Comparison of ENCODE assay signal across 19 cellular contexts in the genomic region with DNA sequence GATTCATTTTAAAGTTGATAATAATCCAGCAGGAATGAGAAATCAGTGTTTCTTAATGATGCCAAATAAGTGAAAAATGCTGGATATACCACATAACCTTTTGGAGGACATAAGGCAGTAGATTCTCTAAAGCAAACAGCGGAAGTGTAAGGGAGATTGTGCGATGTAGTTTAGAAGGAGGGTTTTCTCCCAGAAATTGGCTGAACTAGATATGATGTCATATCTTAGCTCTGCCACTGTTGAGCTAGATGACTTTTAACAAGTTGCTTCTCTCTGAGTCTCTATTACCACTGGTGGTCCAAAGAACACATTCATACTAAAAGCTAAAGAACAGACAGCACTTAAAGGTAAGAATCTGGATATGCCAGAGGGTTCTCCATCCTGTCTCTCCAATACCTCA.
DNase-seq lines count a peak whose midpoint lies in the region; ATAC-seq, FAIRE-seq and TF ChIP-seq lines count a peak whose summit lies in the region.
"Had no signal": no experiment of that assay in that cellular context is flagged by ENCODE, and none has a peak within 500 bp of the region (broad histone marks: within the 10 kb centered on the region; RNA-seq: fewer than 3 reads in every experiment).

No MANE protein-coding gene starts in this region.

- FAIRE-seq in GM12878 (lab: Jason Lieb, UNC): no peak
- FAIRE-seq: GM19239 had no signal

- WGBS in IMR-90 (ENCODE audit: extremely low coverage in 2 of 2, insufficient read length in 1 of 2), 2 experiments: no CpG with 5 or more reads among the region's 2 CpGs
- 100% methylated on average over 2 of the region's 2 CpGs for WGBS in GM12878 (ENCODE audit: insufficient coverage, insufficient replicate concordance, low lambda C conversion rate, missing lambda C conversion rate)

- no peaks in the 10 kb centered on the region for H3K27me3 ChIP-seq in IMR-90 (ENCODE audit: control insufficient read depth, insufficient read depth, low read length)
- no peaks in the 10 kb centered on the region for H3K27me3 ChIP-seq in GM12878 (replicated peaks in 1 of 2; ENCODE audit: control insufficient read depth in 2 of 2, insufficient read depth in 2 of 2, low read length in 1 of 2)
- no peaks in the 10 kb centered on the region for H3K27me3 ChIP-seq in CD8-positive, alpha-beta T cell (ENCODE audit: insufficient read depth, low read length)
- H3K27me3 ChIP-seq: SJSA1 had no signal

- dilution Hi-C loops in IMR-90 (cut with HindIII; ENCODE audit: low sequenced_read_pairs, unreplicated experiment): no loop called here

- H4K20me1 ChIP-seq in IMR-90 (ENCODE audit: insufficient read depth, low read length) (no peaks in the 10 kb centered on the region; the same call in 1 of the 2 replicates), GM12878 (ENCODE audit: control insufficient read depth, insufficient read depth) (no peaks in the 10 kb centered on the region)

- H3K9ac ChIP-seq in IMR-90 (ENCODE audit: low read depth, low read length) (no peak overlapping the region), GM12878 (ENCODE audit: control insufficient read depth, insufficient read depth, low read length) (no peak overlapping the region)
- H3K9ac ChIP-seq: GM23248 had no signal

- no peaks in the 10 kb centered on the region for H3K27me3 Mint-ChIP-seq in osteocyte (ENCODE audit: unreplicated experiment)
- H3K27me3 Mint-ChIP-seq in CD8-positive, alpha-beta T cell (ENCODE audit: low read depth): peaks cover 5% of the 10 kb centered on the region

- DNase-seq in IMR-90: no peak
- DNase-seq in GM12878 (ENCODE audit: low read depth, low spot score): no peak
- DNase-seq in fibroblast of mammary gland (ENCODE audit: low read depth): peak; percentile 9
- no peak for DNase-seq in osteocyte (ENCODE audit: extremely low spot score, unreplicated experiment)
- DNase-seq in CD8-positive, alpha-beta T cell: no peak
- DNase-seq in NAMALWA (ENCODE audit: low spot score): no peak
- no peak for DNase-seq in NOMO-1 treated with dmso at 0.1 percent for 144 hours (lab: John Stamatoyannopoulos, UW; ENCODE audit: unreplicated experiment)
- DNase-seq in foreskin fibroblast: no peak
- DNase-seq: ACHN, DMS 273 treated with DMSO at 0.1 percent for 48 hours, DND-41, GM23248, HCEC 1CT, NCI-H187 treated with DMSO at 0.1 percent for 48 hours, NCI-H226, NCI-H524 treated with DMSO at 0.1 percent for 48 hours, SW 1271 had no signal

- H2BK15ac ChIP-seq in IMR-90 (ENCODE audit: low read depth, low read length): 0 out of 3 replicates have a peak overlapping the region, but pooled peaks have one; percentile 3

- TF ChIP-seq POLR2A in IMR-90 (IDR thresholded peaks at IDR 0.05; ENCODE audit: low read depth, low read length) (no peak), GM12878 (IDR thresholded peaks at IDR 0.05; ENCODE audit: low read depth, low read length) (no peak)

- H3K36me3 ChIP-seq in IMR-90 (ENCODE audit: control insufficient read depth, insufficient read depth, low read length) (no peaks in the 10 kb centered on the region), GM12878 (ENCODE audit: control insufficient read depth in 2 of 2, insufficient read depth in 2 of 2, low read length in 1 of 2) (peaks cover 0 to 2% of the 10 kb centered on the region in 2 experiments; a peak in 1 of 4 replicates)
- no peaks in the 10 kb centered on the region for H3K36me3 ChIP-seq in CD8-positive, alpha-beta T cell (ENCODE audit: insufficient read depth, low read length)

- H3K14ac ChIP-seq in IMR-90 (replicated peaks; ENCODE audit: low read depth, low read length): peak overlapping the region; percentile 17; the same call in 1 of the 2 replicates

- no peak overlapping the region for H2AK5ac ChIP-seq in IMR-90 (ENCODE audit: low read depth, low read length)

- H2AK9ac ChIP-seq in IMR-90 (replicated peaks; ENCODE audit: low read depth, low read length, poor library complexity): no peak overlapping the region

- no peak overlapping the region for H4K8ac ChIP-seq in IMR-90 (ENCODE audit: low read depth in 2 of 2, low read length in 2 of 2)

- 0 out of 2 replicates have a peak overlapping the region, but pooled peaks have one; percentile 11 for H2BK20ac ChIP-seq in IMR-90 (ENCODE audit: low read depth, low read length)

- no peak overlapping the region for H3K4me3 Mint-ChIP-seq in osteocyte (ENCODE audit: unreplicated experiment)
- H3K4me3 Mint-ChIP-seq in CD8-positive, alpha-beta T cell: no peak overlapping the region

- H4K91ac ChIP-seq in IMR-90 (ENCODE audit: insufficient read depth, low read depth, low read length): no peak overlapping the region

- H4K5ac ChIP-seq in IMR-90 (ENCODE audit: low read depth, low read length): no peak overlapping the region; the same call in 1 of the 2 replicates

- peaks cover 74% of the 10 kb centered on the region for H3K79me2 ChIP-seq in GM12878 (ENCODE audit: control insufficient read depth, insufficient read depth, low read length)

- intact Hi-C loops in IMR-90 (cut with micrococcal nuclease): no loop called here
- intact Hi-C loops in GM12878 (cut with micrococcal nuclease; ENCODE audit: unreplicated experiment): no loop called here
- intact Hi-C loops in CD8-positive, alpha-beta T cell (cut with DNase I, micrococcal nuclease): no loop called here

- peaks cover 18 to 70% of the 10 kb centered on the region in 2 experiments for H3K79me1 ChIP-seq in IMR-90 (ENCODE audit: low read depth in 1 of 2, low read length in 2 of 2)

- H3K27ac ChIP-seq in IMR-90 (ENCODE audit: insufficient read depth, low read length) (no peak overlapping the region), GM12878 (ENCODE audit: control insufficient read depth, insufficient read depth) (no peak overlapping the region)
- no peak overlapping the region for H3K27ac ChIP-seq in CD8-positive, alpha-beta T cell (ENCODE audit: low read depth, low read length)
- H3K27ac ChIP-seq: SJSA1 had no signal

- no peak overlapping the region; the same call in 1 of the 2 replicates for H3K23ac ChIP-seq in IMR-90 (ENCODE audit: low read depth, low read length)

- H3K9me1 ChIP-seq in IMR-90 (ENCODE audit: insufficient read depth, low read length): peaks cover 4% of the 10 kb centered on the region

- POLR2A ChIA-PET in IMR-90 (lab: Charles Lee; ENCODE audit: unreplicated experiment) (no interaction called here), GM12878 (lab: Charles Lee) (interaction anchor here (0.7 to 1.9 kb wide), 3 partner anchors 9 to 202 kb away, joined by 3 to 17 read pairs (median 4); no protein-coding TSS in a partner anchor)
- POLR2A ChIA-PET in CD8-positive, alpha-beta T cell (lab: Charles Lee): no interaction called here

- H2AFZ ChIP-seq in IMR-90 (replicated peaks; ENCODE audit: low read length, poor library complexity) (no peak overlapping the region), GM12878 (ENCODE audit: control insufficient read depth, low read depth, low read length) (no peak overlapping the region)
- H2AFZ ChIP-seq: GM23248 had no signal

- H3K4me3 ChIP-seq in IMR-90 (ENCODE audit: insufficient read depth, low read depth, low read length) (no peak overlapping the region), GM12878 (no peak overlapping the region), fibroblast of mammary gland (ENCODE audit: control insufficient read depth, low read depth, low read length) (no peak overlapping the region), foreskin fibroblast (ENCODE audit: low read depth in 1 of 2, low read length in 2 of 2) (no peak overlapping the region)
- no peak overlapping the region for H3K4me3 ChIP-seq in CD8-positive, alpha-beta T cell (ENCODE audit: low read depth, low read length)
- H3K4me3 ChIP-seq: GM23248, SJSA1 had no signal

- peaks cover 54% of the 10 kb centered on the region for H3K4me1 Mint-ChIP-seq in osteocyte (ENCODE audit: unreplicated experiment)
- H3K4me1 Mint-ChIP-seq in CD8-positive, alpha-beta T cell (ENCODE audit: low read depth): peaks cover 19% of the 10 kb centered on the region

- no peak overlapping the region; the same call in 1 of the 2 replicates for H3K4me2 ChIP-seq in IMR-90 (ENCODE audit: low read depth, low read length)
- H3K4me2 ChIP-seq in GM12878 (ENCODE audit: control insufficient read depth, insufficient read depth): no peak overlapping the region; the same call in 1 of the 2 replicates

- peaks cover 10% of the 10 kb centered on the region; the same call in 1 of the 2 replicates for H3K4me1 ChIP-seq in IMR-90 (ENCODE audit: control insufficient read depth, insufficient read depth, low read length)
- no peaks in the 10 kb centered on the region for H3K4me1 ChIP-seq in GM12878 (ENCODE audit: control insufficient read depth, insufficient read depth, low read length)
- peaks cover 9% of the 10 kb centered on the region for H3K4me1 ChIP-seq in CD8-positive, alpha-beta T cell (ENCODE audit: insufficient read depth, low read length)

- no peak overlapping the region for H3K56ac ChIP-seq in IMR-90 (ENCODE audit: extremely low read depth, insufficient read depth, low read length)

- CTCF ChIA-PET in IMR-90 (lab: Yijun Ruan, JAX): interaction anchor here (0.5 to 1.6 kb wide), 3 partner anchors 10 to 27 kb away, joined by 3 read pairs; no protein-coding TSS in a partner anchor
- CTCF ChIA-PET in GM12878 (lab: Yijun Ruan, JAX): interaction anchor here (0.8 to 2.3 kb wide), 8 partner anchors 10 to 128 kb away, joined by 3 to 15 read pairs (median 4); no protein-coding TSS in a partner anchor
- CTCF ChIA-PET in CD8-positive, alpha-beta T cell (lab: Charles Lee): no interaction called here

- H2BK120ac ChIP-seq in IMR-90 (ENCODE audit: low read depth, low read length): no peak overlapping the region; the same call in 1 of the 2 replicates

- BruUV-seq in IMR-90 (replicated peaks; lab: Mats Ljungman, UMichigan): no TSS peak
- no TSS peak for BruUV-seq in GM12878 (replicated peaks; lab: Mats Ljungman, UMichigan)

- no peak overlapping the region; the same call in 1 of the 2 replicates for H3K4ac ChIP-seq in IMR-90 (ENCODE audit: low read depth, low read length)

- H3K9me3 ChIP-seq in IMR-90 (ENCODE audit: control insufficient read depth, insufficient read depth, low read length) (no peaks in the 10 kb centered on the region), GM12878 (replicated peaks; ENCODE audit: control insufficient read depth, insufficient read depth, low read length) (no peaks in the 10 kb centered on the region; the same call in 2 of the 3 replicates)
- H3K9me3 ChIP-seq in CD8-positive, alpha-beta T cell (ENCODE audit: low read length): no peaks in the 10 kb centered on the region
- H3K9me3 ChIP-seq: SJSA1 had no signal

- no peak for TF ChIP-seq EP300 in GM12878 (IDR thresholded peaks at IDR 0.05; ENCODE audit: borderline replicate concordance in 1 of 2, control insufficient read depth in 1 of 2, low read depth in 2 of 2, low read length in 2 of 2)

- H3K9me3 Mint-ChIP-seq in osteocyte (ENCODE audit: unreplicated experiment): no peaks in the 10 kb centered on the region
- H3K9me3 Mint-ChIP-seq in CD8-positive, alpha-beta T cell: no peaks in the 10 kb centered on the region

- no peak overlapping the region for H3K18ac ChIP-seq in IMR-90 (ENCODE audit: low read depth, low read length)

- peak overlapping the region; percentile 41 for H3K27ac Mint-ChIP-seq in osteocyte (ENCODE audit: unreplicated experiment)
- H3K27ac Mint-ChIP-seq in CD8-positive, alpha-beta T cell: no peak overlapping the region

- no peak for TF ChIP-seq CTCF in IMR-90 (conservative IDR thresholded peaks at IDR 0.05; ENCODE audit: low read depth, low read length)
- TF ChIP-seq CTCF in GM12878 (IDR thresholded peaks at IDR 0.05 in 2 of 3, conservative IDR thresholded peaks at IDR 0.05 in 1 of 3; ENCODE audit: control insufficient read depth in 2 of 3, extremely low read depth in 1 of 3, insufficient read depth in 1 of 3, low read depth in 3 of 3, low read length in 3 of 3): no peak
- no peak for TF ChIP-seq CTCF in fibroblast of mammary gland (conservative IDR thresholded peaks at IDR 0.05; ENCODE audit: control insufficient read depth, insufficient read depth, low read depth, low read length)
- TF ChIP-seq CTCF in osteocyte (IDR thresholded peaks at IDR 0.05): no peak
- no peak for TF ChIP-seq CTCF in CD8-positive, alpha-beta T cell (IDR thresholded peaks at IDR 0.05)
- no peak for TF ChIP-seq CTCF in foreskin fibroblast (IDR thresholded peaks at IDR 0.05; ENCODE audit: low read depth, low read length)

- TF ChIP-seq RAD21 in IMR-90 (IDR thresholded peaks at IDR 0.05; ENCODE audit: low read length): no peak
- no peak for TF ChIP-seq RAD21 in GM12878 (IDR thresholded peaks at IDR 0.05; ENCODE audit: insufficient read depth, low read depth, low read length)

- peak overlapping the region; percentile 32 for H2BK5ac ChIP-seq in IMR-90 (ENCODE audit: low read depth, low read length, poor library complexity, severe bottlenecking)

- in situ Hi-C loops in IMR-90 (cut with MboI; ENCODE audit: low sequenced_read_pairs) (no loop called here), GM12878 (cut with MboI) (no loop called here)

- SMC1A ChIA-PET in GM12878 (lab: Charles Lee; ENCODE audit: uncharacterized antibody, unreplicated experiment): interaction anchor here (0.9 to 2.2 kb wide), 13 partner anchors 9 to 103 kb away, joined by 4 to 18 read pairs (median 7); no protein-coding TSS in a partner anchor

- ATAC-seq in IMR-90 (ENCODE audit: low read depth): no peak
- no peak for ATAC-seq in GM12878
- no peak for ATAC-seq in CD8-positive, alpha-beta T cell

- H3K36me3 Mint-ChIP-seq in osteocyte (ENCODE audit: unreplicated experiment): peaks cover 17% of the 10 kb centered on the region
- H3K36me3 Mint-ChIP-seq in CD8-positive, alpha-beta T cell: peaks cover 4% of the 10 kb centered on the region

- RAD21 ChIA-PET in GM12878 (lab: Charles Lee; ENCODE audit: unreplicated experiment): interaction anchor here (0.8 to 2.0 kb wide), 5 partner anchors 10 to 724 kb away, joined by 3 to 11 read pairs (median 3); no protein-coding TSS in a partner anchor
